1 cellular context compared by ENCODE assay signal in the genomic region with DNA sequence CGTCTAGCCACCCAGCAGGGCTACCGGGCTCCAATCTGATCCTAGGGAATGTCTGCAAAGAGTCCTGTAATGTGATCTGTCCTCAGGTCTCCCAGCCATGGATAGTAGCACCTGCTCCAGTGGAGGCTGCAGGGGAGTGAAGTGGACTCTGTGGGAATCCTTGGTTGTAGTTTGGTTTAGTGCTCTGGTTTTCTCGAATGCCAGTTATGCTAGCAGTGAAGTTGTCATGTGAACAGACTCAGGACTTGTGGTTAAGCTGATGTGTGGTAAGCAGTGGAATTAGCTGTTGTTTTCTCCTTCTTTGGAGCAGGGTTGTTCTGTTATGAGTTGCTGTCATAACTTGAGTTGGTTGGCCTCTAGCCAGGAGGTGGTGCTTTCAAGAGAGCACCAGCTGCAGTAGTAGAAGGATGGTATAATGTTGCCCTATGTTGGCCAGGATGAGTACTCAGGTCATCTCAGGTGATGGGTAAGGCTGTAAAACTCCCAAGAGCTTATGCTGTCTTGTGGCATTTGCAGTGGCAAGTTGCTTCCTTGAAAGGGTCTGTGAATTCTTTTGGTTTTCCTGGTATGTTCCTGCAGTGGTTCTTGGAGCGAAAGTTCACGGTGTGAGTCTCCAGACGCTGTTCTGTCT.
TF ChIP-seq lines count a peak whose summit lies in the region.

No MANE protein-coding gene starts in this region.

TF ChIP-seq in HepG2, 621 proteins besides CTCF, POLR2A, EP300 and RAD21 (continued from another document):
- TF ChIP-seq ARID4A (CRISPR knock-in tag; IDR thresholded peaks at IDR 0.05; ENCODE audit: borderline replicate concordance) (no peak), GTF2F1 (IDR thresholded peaks at IDR 0.05; ENCODE audit: low read length) (no peak), ELF4 (CRISPR knock-in tag; IDR thresholded peaks at IDR 0.05; ENCODE audit: borderline replicate concordance) (no peak), WIZ (CRISPR knock-in tag; IDR thresholded peaks at IDR 0.05) (no peak), XBP1 (CRISPR knock-in tag; IDR thresholded peaks at IDR 0.05) (no peak), ZNF710 (CRISPR knock-in tag; IDR thresholded peaks at IDR 0.05; ENCODE audit: borderline replicate concordance) (no peak)
